ENCODE assay signal across 12 cellular contexts in genomic region chr15:101105059-101105851, GRCh38.
DNase-seq lines count a peak whose midpoint lies in the region; ATAC-seq and TF ChIP-seq lines count a peak whose summit lies in the region.
"Had no signal": no experiment of that assay in that cellular context is flagged by ENCODE, and none has a peak within 500 bp of the region (broad histone marks: within the 10 kb centered on the region; RNA-seq: fewer than 3 reads in every experiment).

No MANE protein-coding gene starts in this region.

- H3K36me3 Mint-ChIP-seq in natural killer cell treated with Interleukin-12 subunit alpha and Interleukin-12 subunit beta and Interleukin-15 and Interleukin-18, amount 100 ng/mL, for 72 hours = no peaks in the 10 kb centered on the region
- no peaks in the 10 kb centered on the region for H3K36me3 Mint-ChIP-seq in natural killer cell

- no peak overlapping the region for H3K4me3 Mint-ChIP-seq in natural killer cell treated with Interleukin-12 subunit alpha and Interleukin-12 subunit beta and Interleukin-15 and Interleukin-18, amount 100 ng/mL, for 72 hours
- H3K4me3 Mint-ChIP-seq in natural killer cell = no peak overlapping the region

- TF ChIP-seq POLR2A in GM18505 (IDR thresholded peaks at IDR 0.05; ENCODE audit: borderline replicate concordance, extremely low read depth, insufficient read depth, insufficient read length) = no peak

- no peak for TF ChIP-seq CTCF in natural killer cell (IDR thresholded peaks at IDR 0.05)

- H3K27ac Mint-ChIP-seq in natural killer cell treated with Interleukin-12 subunit alpha and Interleukin-12 subunit beta and Interleukin-15 and Interleukin-18, amount 100 ng/mL, for 72 hours = peak overlapping the region in 1 of 2 donors; percentile 41
- H3K27ac Mint-ChIP-seq in natural killer cell = no peak overlapping the region

- peaks cover 0 to 12% of the 10 kb centered on the region in 2 donors for H3K4me1 Mint-ChIP-seq in natural killer cell treated with Interleukin-12 subunit alpha and Interleukin-12 subunit beta and Interleukin-15 and Interleukin-18, amount 100 ng/mL, for 72 hours (ENCODE audit: low read depth in 2 of 2)
- H3K4me1 Mint-ChIP-seq in natural killer cell = no peaks in the 10 kb centered on the region

- intact Hi-C loops in natural killer cell (cut with micrococcal nuclease) = no loop called here

- peaks cover 3% of the 10 kb centered on the region for H3K9me3 Mint-ChIP-seq in natural killer cell treated with Interleukin-12 subunit alpha and Interleukin-12 subunit beta and Interleukin-15 and Interleukin-18, amount 100 ng/mL, for 72 hours
- no peaks in the 10 kb centered on the region for H3K9me3 Mint-ChIP-seq in natural killer cell

- peak; percentile 18 for DNase-seq in natural killer cell treated with Interleukin-12 subunit alpha and Interleukin-12 subunit beta and Interleukin-15 and Interleukin-18, amount 100 ng/mL, for 72 hours (ENCODE audit: low spot score)
- DNase-seq in natural killer cell (no peak), astrocyte of the hippocampus (ENCODE audit: low read depth, low spot score) (peak; percentile 68), kidney glomerular epithelial cell (lab: John Stamatoyannopoulos, UW) (peak; percentile 17), NCI-H1417 treated with DMSO at 0.1 percent for 48 hours (lab: John Stamatoyannopoulos, UW) (no peak)
- DNase-seq: adrenal gland; DND-41; effector CD8-positive, alpha-beta T cell; NCI-H1694 had no signal

- no peak for ATAC-seq in natural killer cell treated with Interleukin-12 subunit alpha and Interleukin-12 subunit beta and Interleukin-15 and Interleukin-18, amount 100 ng/mL, for 72 hours
- ATAC-seq in natural killer cell (no peak), HG02610 (IDR thresholded peaks at IDR 0.05; ENCODE audit: unreplicated experiment) (no peak), HG03135 (IDR thresholded peaks at IDR 0.05; ENCODE audit: unreplicated experiment) (no peak), GM18505 (IDR thresholded peaks at IDR 0.05; ENCODE audit: unreplicated experiment) (no peak)

- no peaks in the 10 kb centered on the region for H3K27me3 Mint-ChIP-seq in natural killer cell treated with Interleukin-12 subunit alpha and Interleukin-12 subunit beta and Interleukin-15 and Interleukin-18, amount 100 ng/mL, for 72 hours
- H3K27me3 Mint-ChIP-seq in natural killer cell (ENCODE audit: low read depth in 2 of 2) = no peaks in the 10 kb centered on the region

Comparison
In these comparisons a context has a peak if more than half of its experiments do, and no peak if none do; other contexts are left out.
1. DNase-seq: peak in natural killer cell treated with Interleukin-12 subunit alpha and Interleukin-12 subunit beta and Interleukin-15 and Interleukin-18, amount 100 ng/mL, for 72 hours (single experiment), astrocyte of the hippocampus (single experiment) and kidney glomerular epithelial cell (single experiment); none in natural killer cell (single experiment) and NCI-H1417 treated with DMSO at 0.1 percent for 48 hours (single experiment).